7 cellular contexts compared by ENCODE assay signal in genomic region chrX:12790878-12791252, GRCh38. TPM values are rescaled to one million over a fixed set of nuclear protein-coding genes. Genes with fewer than 3 reads are reported as not detected.
DNase-seq lines count a peak whose midpoint lies in the region; ATAC-seq and TF ChIP-seq lines count a peak whose summit lies in the region.

No MANE protein-coding gene starts in this region.

- peaks cover 19% of the 10 kb centered on the region for H3K36me3 Mint-ChIP-seq in activated T-helper 1 cell treated with anti-CD3 and anti-CD28 coated beads, Interleukin-12 subunit alpha, Interleukin-12 subunit beta, Interleukin-2, Interleukin-4 antibody, amounts not matched to agents 30 ng/mL and 10 ng/mL and 1 ng/mL, durations not matched to agents 14 hours and 24 hours and 36 hours (ENCODE audit: low read depth)
- H3K36me3 Mint-ChIP-seq in immature natural killer cell: no peaks in the 10 kb centered on the region

- peaks cover 9% of the 10 kb centered on the region for H3K27me3 Mint-ChIP-seq in activated T-helper 1 cell treated with anti-CD3 and anti-CD28 coated beads, Interleukin-12 subunit alpha, Interleukin-12 subunit beta, Interleukin-2, Interleukin-4 antibody, amounts not matched to agents 30 ng/mL and 10 ng/mL and 1 ng/mL, durations not matched to agents 14 hours and 24 hours and 36 hours (ENCODE audit: insufficient read depth)
- H3K27me3 Mint-ChIP-seq in immature natural killer cell (ENCODE audit: low read depth in 3 of 3): peaks cover 5 to 21% (median 8%) of the 10 kb centered on the region in 3 donors

- TF ChIP-seq POLR2A in testis (IDR thresholded peaks at IDR 0.05): no peak

- no peak for DNase-seq in activated T-helper 1 cell treated with anti-CD3 and anti-CD28 coated beads, Interleukin-12 subunit alpha, Interleukin-12 subunit beta, Interleukin-2, Interleukin-4 antibody, amounts not matched to agents 30 ng/mL and 10 ng/mL and 1 ng/mL, durations not matched to agents 14 hours and 24 hours and 36 hours (ENCODE audit: low spot score)
- DNase-seq in immature natural killer cell: no peak
- DNase-seq in testis: no peak
- DNase-seq in RKO (ENCODE audit: low spot score): no peak
- no peak for DNase-seq in DMS 273 (lab: John Stamatoyannopoulos, UW; ENCODE audit: unreplicated experiment)

- H3K9me3 ChIP-seq in testis: no peaks in the 10 kb centered on the region

- peak overlapping the region; percentile 74 to 83 for H3K27ac ChIP-seq in testis

- no peaks in the 10 kb centered on the region for H3K9me3 Mint-ChIP-seq in activated T-helper 1 cell treated with anti-CD3 and anti-CD28 coated beads, Interleukin-12 subunit alpha, Interleukin-12 subunit beta, Interleukin-2, Interleukin-4 antibody, amounts not matched to agents 30 ng/mL and 10 ng/mL and 1 ng/mL, durations not matched to agents 14 hours and 24 hours and 36 hours
- H3K9me3 Mint-ChIP-seq in immature natural killer cell: no peaks in the 10 kb centered on the region

- H3K27me3 ChIP-seq in testis: no peaks in the 10 kb centered on the region

- H3K4me1 Mint-ChIP-seq in activated T-helper 1 cell treated with anti-CD3 and anti-CD28 coated beads, Interleukin-12 subunit alpha, Interleukin-12 subunit beta, Interleukin-2, Interleukin-4 antibody, amounts not matched to agents 30 ng/mL and 10 ng/mL and 1 ng/mL, durations not matched to agents 14 hours and 24 hours and 36 hours (ENCODE audit: low read depth): peaks cover 41% of the 10 kb centered on the region
- peaks cover 17 to 21% of the 10 kb centered on the region in 2 donors for H3K4me1 Mint-ChIP-seq in immature natural killer cell

- TF ChIP-seq CTCF in testis (IDR thresholded peaks at IDR 0.05): no peak

- peak overlapping the region; percentile 57 to 75 for H3K4me3 ChIP-seq in testis

- H3K4me1 ChIP-seq in testis: no peaks in the 10 kb centered on the region

- H3K36me3 ChIP-seq in testis (ENCODE audit: low read depth, missing control alignments): no peaks in the 10 kb centered on the region

- H3K27ac Mint-ChIP-seq in activated T-helper 1 cell treated with anti-CD3 and anti-CD28 coated beads, Interleukin-12 subunit alpha, Interleukin-12 subunit beta, Interleukin-2, Interleukin-4 antibody, amounts not matched to agents 30 ng/mL and 10 ng/mL and 1 ng/mL, durations not matched to agents 14 hours and 24 hours and 36 hours: peak overlapping the region; percentile 76
- H3K27ac Mint-ChIP-seq in immature natural killer cell: peak overlapping the region in 4 of 6 donors; percentile 5 to 40 (median 23)

- ATAC-seq in GM19395 (IDR thresholded peaks at IDR 0.05; ENCODE audit: unreplicated experiment) (peak; percentile 40), HG03064 (IDR thresholded peaks at IDR 0.05; ENCODE audit: low read depth, unreplicated experiment) (peak; percentile 20)

- WGBS in testis, 2 donors: 0% methylated on average over 1 to 19 of the region's 21 CpGs

- H3K4me3 Mint-ChIP-seq in activated T-helper 1 cell treated with anti-CD3 and anti-CD28 coated beads, Interleukin-12 subunit alpha, Interleukin-12 subunit beta, Interleukin-2, Interleukin-4 antibody, amounts not matched to agents 30 ng/mL and 10 ng/mL and 1 ng/mL, durations not matched to agents 14 hours and 24 hours and 36 hours: peak overlapping the region; percentile 85
- peak overlapping the region; percentile 82 to 88 (median 86) for H3K4me3 Mint-ChIP-seq in immature natural killer cell

- intact Hi-C loops in activated T-helper 1 cell treated with anti-CD3 and anti-CD28 coated beads, Interleukin-12 subunit alpha, Interleukin-12 subunit beta, Interleukin-2, Interleukin-4 antibody, amounts not matched to agents 30 ng/mL and 10 ng/mL and 1 ng/mL, durations not matched to agents 14 hours and 24 hours and 36 hours (cut with micrococcal nuclease): loop anchor here (1.0 to 10.0 kb wide), 6 partner anchors 20 to 1236 kb away; partner anchors contain the start of genes GEMIN8, MSL3, OFD1 and TCEANC
- intact Hi-C loops in testis (cut with DNase I; ENCODE audit: low total_unique reads): no loop called here

RNA-seq across cellular contexts. Expression of gene PRPS2, which starts 0.3 kb away (rescaled TPM):
- 115 and 116 TPM in 2 replicates for total RNA-seq in activated T-helper 1 cell treated with anti-CD3 and anti-CD28 coated beads, Interleukin-12 subunit alpha, Interleukin-12 subunit beta, Interleukin-2, Interleukin-4 antibody, amounts not matched to agents 30 ng/mL and 10 ng/mL and 1 ng/mL, durations not matched to agents 14 hours and 24 hours and 36 hours
- polyA plus RNA-seq in immature natural killer cell (10 to 100 TPM; 22.3 to 36.9 (median 26.9) TPM), testis (ENCODE audit: insufficient read depth, low read depth, low replicate concordance) (224 TPM)
- total RNA-seq in testis: 100 to 1,000 TPM; 331 to 693 TPM
